1 cellular context compared by ENCODE assay signal in the genomic region with DNA sequence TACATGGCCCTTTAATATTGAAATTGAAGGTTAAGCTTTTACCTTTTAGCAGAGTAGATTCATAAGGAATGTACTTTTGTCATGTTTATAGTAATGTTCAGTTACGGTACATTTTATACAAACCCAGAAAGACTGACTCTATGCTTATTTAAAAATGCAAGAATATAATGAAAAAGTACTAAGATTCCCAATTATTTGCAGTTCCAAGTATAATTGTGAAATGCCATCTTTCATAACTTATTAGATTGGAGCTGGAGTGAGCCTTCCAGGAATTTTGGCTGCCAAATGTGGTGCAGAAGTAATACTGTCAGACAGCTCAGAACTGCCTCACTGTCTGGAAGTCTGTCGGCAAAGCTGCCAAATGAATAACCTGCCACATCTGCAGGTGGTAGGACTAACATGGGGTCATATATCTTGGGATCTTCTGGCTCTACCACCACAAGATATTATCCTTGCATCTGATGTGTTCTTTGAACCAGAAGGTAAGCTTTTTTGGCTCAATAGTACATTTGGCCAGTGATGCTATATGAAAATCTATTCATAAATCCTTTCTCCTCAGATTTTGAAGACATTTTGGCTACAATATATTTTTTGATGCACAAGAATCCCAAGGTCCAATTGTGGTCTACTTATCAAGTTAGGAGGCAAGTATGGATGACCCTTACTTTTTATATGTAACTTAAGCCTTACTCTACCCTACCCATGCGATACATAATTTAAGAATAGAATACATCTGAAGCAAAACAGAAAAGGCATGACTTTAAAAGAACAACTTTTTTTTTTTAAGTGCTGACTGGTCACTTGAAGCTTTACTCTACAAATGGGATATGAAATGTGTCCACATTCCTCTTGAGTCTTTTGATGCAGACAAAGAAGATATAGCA.
TF ChIP-seq lines count a peak whose summit lies in the region.

No MANE protein-coding gene starts in this region.

TF ChIP-seq in H1, 55 proteins besides CTCF, POLR2A, EP300 and RAD21:
- TF ChIP-seq FOSL1 (IDR thresholded peaks at IDR 0.05; ENCODE audit: insufficient read depth, low read depth, low read length): no peak
- TF ChIP-seq SIX5 (IDR thresholded peaks at IDR 0.05; ENCODE audit: low read depth, low read length): no peak
- TF ChIP-seq, protein P1, sequence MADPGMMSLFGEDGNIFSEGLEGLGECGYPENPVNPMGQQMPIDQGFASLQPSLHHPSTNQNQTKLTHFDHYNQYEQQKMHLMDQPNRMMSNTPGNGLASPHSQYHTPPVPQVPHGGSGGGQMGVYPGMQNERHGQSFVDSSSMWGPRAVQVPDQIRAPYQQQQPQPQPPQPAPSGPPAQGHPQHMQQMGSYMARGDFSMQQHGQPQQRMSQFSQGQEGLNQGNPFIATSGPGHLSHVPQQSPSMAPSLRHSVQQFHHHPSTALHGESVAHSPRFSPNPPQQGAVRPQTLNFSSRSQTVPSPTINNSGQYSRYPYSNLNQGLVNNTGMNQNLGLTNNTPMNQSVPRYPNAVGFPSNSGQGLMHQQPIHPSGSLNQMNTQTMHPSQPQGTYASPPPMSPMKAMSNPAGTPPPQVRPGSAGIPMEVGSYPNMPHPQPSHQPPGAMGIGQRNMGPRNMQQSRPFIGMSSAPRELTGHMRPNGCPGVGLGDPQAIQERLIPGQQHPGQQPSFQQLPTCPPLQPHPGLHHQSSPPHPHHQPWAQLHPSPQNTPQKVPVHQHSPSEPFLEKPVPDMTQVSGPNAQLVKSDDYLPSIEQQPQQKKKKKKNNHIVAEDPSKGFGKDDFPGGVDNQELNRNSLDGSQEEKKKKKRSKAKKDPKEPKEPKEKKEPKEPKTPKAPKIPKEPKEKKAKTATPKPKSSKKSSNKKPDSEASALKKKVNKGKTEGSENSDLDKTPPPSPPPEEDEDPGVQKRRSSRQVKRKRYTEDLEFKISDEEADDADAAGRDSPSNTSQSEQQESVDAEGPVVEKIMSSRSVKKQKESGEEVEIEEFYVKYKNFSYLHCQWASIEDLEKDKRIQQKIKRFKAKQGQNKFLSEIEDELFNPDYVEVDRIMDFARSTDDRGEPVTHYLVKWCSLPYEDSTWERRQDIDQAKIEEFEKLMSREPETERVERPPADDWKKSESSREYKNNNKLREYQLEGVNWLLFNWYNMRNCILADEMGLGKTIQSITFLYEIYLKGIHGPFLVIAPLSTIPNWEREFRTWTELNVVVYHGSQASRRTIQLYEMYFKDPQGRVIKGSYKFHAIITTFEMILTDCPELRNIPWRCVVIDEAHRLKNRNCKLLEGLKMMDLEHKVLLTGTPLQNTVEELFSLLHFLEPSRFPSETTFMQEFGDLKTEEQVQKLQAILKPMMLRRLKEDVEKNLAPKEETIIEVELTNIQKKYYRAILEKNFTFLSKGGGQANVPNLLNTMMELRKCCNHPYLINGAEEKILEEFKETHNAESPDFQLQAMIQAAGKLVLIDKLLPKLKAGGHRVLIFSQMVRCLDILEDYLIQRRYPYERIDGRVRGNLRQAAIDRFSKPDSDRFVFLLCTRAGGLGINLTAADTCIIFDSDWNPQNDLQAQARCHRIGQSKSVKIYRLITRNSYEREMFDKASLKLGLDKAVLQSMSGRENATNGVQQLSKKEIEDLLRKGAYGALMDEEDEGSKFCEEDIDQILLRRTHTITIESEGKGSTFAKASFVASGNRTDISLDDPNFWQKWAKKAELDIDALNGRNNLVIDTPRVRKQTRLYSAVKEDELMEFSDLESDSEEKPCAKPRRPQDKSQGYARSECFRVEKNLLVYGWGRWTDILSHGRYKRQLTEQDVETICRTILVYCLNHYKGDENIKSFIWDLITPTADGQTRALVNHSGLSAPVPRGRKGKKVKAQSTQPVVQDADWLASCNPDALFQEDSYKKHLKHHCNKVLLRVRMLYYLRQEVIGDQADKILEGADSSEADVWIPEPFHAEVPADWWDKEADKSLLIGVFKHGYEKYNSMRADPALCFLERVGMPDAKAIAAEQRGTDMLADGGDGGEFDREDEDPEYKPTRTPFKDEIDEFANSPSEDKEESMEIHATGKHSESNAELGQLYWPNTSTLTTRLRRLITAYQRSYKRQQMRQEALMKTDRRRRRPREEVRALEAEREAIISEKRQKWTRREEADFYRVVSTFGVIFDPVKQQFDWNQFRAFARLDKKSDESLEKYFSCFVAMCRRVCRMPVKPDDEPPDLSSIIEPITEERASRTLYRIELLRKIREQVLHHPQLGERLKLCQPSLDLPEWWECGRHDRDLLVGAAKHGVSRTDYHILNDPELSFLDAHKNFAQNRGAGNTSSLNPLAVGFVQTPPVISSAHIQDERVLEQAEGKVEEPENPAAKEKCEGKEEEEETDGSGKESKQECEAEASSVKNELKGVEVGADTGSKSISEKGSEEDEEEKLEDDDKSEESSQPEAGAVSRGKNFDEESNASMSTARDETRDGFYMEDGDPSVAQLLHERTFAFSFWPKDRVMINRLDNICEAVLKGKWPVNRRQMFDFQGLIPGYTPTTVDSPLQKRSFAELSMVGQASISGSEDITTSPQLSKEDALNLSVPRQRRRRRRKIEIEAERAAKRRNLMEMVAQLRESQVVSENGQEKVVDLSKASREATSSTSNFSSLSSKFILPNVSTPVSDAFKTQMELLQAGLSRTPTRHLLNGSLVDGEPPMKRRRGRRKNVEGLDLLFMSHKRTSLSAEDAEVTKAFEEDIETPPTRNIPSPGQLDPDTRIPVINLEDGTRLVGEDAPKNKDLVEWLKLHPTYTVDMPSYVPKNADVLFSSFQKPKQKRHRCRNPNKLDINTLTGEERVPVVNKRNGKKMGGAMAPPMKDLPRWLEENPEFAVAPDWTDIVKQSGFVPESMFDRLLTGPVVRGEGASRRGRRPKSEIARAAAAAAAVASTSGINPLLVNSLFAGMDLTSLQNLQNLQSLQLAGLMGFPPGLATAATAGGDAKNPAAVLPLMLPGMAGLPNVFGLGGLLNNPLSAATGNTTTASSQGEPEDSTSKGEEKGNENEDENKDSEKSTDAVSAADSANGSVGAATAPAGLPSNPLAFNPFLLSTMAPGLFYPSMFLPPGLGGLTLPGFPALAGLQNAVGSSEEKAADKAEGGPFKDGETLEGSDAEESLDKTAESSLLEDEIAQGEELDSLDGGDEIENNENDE (IDR thresholded peaks at IDR 0.05; ENCODE audit: insufficient replicate concordance, low read length): peak; percentile 26
- peak; percentile 92 for TF ChIP-seq POLR2AphosphoS5 (IDR thresholded peaks at IDR 0.05; ENCODE audit: low read depth, low read length)
TF ChIP-seq in H1: peak in this region for 2.
